8 cellular contexts compared by ENCODE assay signal in the genomic region with DNA sequence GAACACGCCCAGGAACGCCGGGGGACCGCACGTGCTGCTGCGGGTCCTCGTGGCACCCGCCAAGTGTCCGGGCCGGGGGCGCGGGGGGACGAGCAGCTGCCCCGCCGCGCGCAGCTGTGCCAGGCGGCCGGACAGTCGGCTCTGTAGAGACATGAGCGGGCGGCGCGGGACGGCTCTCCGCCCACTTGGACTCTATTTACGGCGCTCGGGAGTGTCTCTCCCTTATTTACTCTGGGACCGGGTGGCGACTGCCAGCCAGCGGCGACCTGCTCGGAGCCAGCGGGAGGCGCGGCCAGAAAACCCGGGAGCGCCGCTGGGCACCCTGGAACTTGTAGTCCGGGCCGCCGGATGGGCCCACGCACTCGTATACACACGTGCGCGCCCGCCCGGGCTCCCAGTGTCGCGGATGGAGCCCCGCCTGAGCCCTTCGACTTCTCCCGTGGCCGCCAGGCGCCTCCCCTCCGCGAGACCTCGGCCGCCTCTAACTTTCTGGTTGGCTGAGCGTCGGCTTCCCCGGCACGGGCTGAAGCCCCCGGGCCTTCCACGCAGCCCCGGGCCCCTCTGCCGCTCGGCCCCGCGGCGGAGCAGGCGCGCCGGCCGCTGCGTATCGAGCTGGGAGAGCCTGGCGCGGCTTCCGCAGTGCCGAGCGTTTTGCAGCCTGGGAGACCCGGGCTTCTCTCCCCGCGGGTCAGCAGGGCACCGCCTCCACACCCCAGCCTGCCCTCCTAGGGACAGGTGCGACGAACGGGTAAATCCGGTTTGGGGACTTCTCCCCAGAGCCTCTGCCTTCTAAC.
A peak's percentile ranks its signal among the peaks of the same experiment; 100 is the strongest.
DNase-seq lines count a peak whose midpoint lies in the region; ATAC-seq and TF ChIP-seq lines count a peak whose summit lies in the region.

A gene with protein sequence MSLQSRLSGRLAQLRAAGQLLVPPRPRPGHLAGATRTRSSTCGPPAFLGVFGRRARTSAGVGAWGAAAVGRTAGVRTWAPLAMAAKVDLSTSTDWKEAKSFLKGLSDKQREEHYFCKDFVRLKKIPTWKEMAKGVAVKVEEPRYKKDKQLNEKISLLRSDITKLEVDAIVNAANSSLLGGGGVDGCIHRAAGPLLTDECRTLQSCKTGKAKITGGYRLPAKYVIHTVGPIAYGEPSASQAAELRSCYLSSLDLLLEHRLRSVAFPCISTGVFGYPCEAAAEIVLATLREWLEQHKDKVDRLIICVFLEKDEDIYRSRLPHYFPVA (minus strand): TSS at position 272 of the 794 bp plus-strand sequence. CDS start 119 bp downstream, at position 153.

- peak; percentile 86 for DNase-seq in 8988T
- peak; percentile 76 for DNase-seq in NCI-H345 (lab: John Stamatoyannopoulos, UW)
- peak; percentile 70 for DNase-seq in activated CD4-positive, alpha-beta T cell treated with anti-CD3 and anti-CD28 coated beads for 1 hour
- DNase-seq in choroid plexus epithelial cell (ENCODE audit: low read depth), result peak; percentile 68
- DNase-seq in kidney tubule cell (ENCODE audit: low spot score), result peak; percentile 89
- peak; percentile 63 to 80 (median 72) for DNase-seq in stimulated activated CD4-positive, alpha-beta T cell treated with anti-CD3 and anti-CD28 coated beads, Interleukin-1b, Interleukin-23, amount 100 ng/mL, for 24 hours (ENCODE audit: low read depth in 4 of 4, low spot score in 1 of 4)

- ATAC-seq in GM18867 (IDR thresholded peaks at IDR 0.05; ENCODE audit: unreplicated experiment), result peak; percentile 82
- ATAC-seq in HG03139 (IDR thresholded peaks at IDR 0.05; ENCODE audit: unreplicated experiment), result peak; percentile 81

- no peak for TF ChIP-seq CTCF in choroid plexus epithelial cell (conservative IDR thresholded peaks at IDR 0.05; ENCODE audit: low read depth, low read length)

- peak within 1 kb of the TSS; percentile 72 for H3K4me3 ChIP-seq in choroid plexus epithelial cell (ENCODE audit: low read depth, low read length)

Comparison
In these comparisons a context has a peak if more than half of its experiments do, and no peak if none do; other contexts are left out.
1. Peak in every context shown above with its lines: DNase-seq, ATAC-seq and H3K4me3 ChIP-seq.